In genomic region chr2:170292415-170292814, GRCh38 we compare ENCODE assay signal across 1 cellular context.
TF ChIP-seq lines count a peak whose summit lies in the region.

No MANE protein-coding gene starts in this region.

TF ChIP-seq in K562, 482 proteins besides CTCF, POLR2A, EP300 and RAD21 (continued from another document):
- TF ChIP-seq GTF3C2 (IDR thresholded peaks at IDR 0.05; ENCODE audit: borderline replicate concordance, extremely low read depth, insufficient read length) (no peak), ZNF589 (CRISPR knock-in tag; IDR thresholded peaks at IDR 0.05; ENCODE audit: low read depth) (no peak), HEY1 (CRISPR knock-in tag; IDR thresholded peaks at IDR 0.05; ENCODE audit: borderline replicate concordance) (no peak), ZNF436 (CRISPR knock-in tag; IDR thresholded peaks at IDR 0.05) (no peak), TEAD2 (tag; IDR thresholded peaks at IDR 0.05) (no peak), DDX20 (tag; IDR thresholded peaks at IDR 0.05; ENCODE audit: low read depth) (no peak), PHF20 (IDR thresholded peaks at IDR 0.05; ENCODE audit: partially characterized antibody) (no peak), ID3 (CRISPR knock-in tag; IDR thresholded peaks at IDR 0.05) (no peak), ID3 (tag; IDR thresholded peaks at IDR 0.05) (no peak), PTTG1 (tag; IDR thresholded peaks at IDR 0.05; ENCODE audit: low read depth) (no peak), NONO (IDR thresholded peaks at IDR 0.05; ENCODE audit: low read depth in 2 of 2, low read length in 1 of 2) (no peak), VEZF1 (CRISPR knock-in tag; IDR thresholded peaks at IDR 0.05) (no peak), MBD1 (CRISPR knock-in tag; IDR thresholded peaks at IDR 0.05) (no peak)
